ENCODE assay signal across 11 cellular contexts in genomic region chr7:152459724-152460251, GRCh38. TPM values are rescaled to one million over a fixed set of nuclear protein-coding genes. Genes with fewer than 3 reads are reported as not detected.
DNase-seq lines count a peak whose midpoint lies in the region; TF ChIP-seq lines count a peak whose summit lies in the region.
"Had no signal": no experiment of that assay in that cellular context is flagged by ENCODE, and none has a peak within 500 bp of the region (broad histone marks: within the 10 kb centered on the region; RNA-seq: fewer than 3 reads in every experiment).

No MANE protein-coding gene starts in this region.

- no peak for TF ChIP-seq CTCF in MM.1S (IDR thresholded peaks at IDR 0.05; ENCODE audit: low read length)

- no peaks in the 10 kb centered on the region for H3K9me3 ChIP-seq in MM.1S (replicated peaks; ENCODE audit: insufficient read depth, low read length)
- H3K9me3 ChIP-seq: gastrocnemius medialis, upper lobe of left lung had no signal

- DNase-seq in COLO668 (lab: John Stamatoyannopoulos, UW; ENCODE audit: unreplicated experiment) (peak; percentile 6), NCI-H1092 (lab: John Stamatoyannopoulos, UW) (peak; percentile 83), UCSD-AML1 (lab: John Stamatoyannopoulos, UW; ENCODE audit: unreplicated experiment) (peak; percentile 26), mesenteric fat pad (ENCODE audit: low spot score) (peak; percentile 57), superior temporal gyrus (ENCODE audit: extremely low spot score) (no peak), iPS-NIHi11 (ENCODE audit: low spot score) (no peak), GM19240 (ENCODE audit: insufficient read length, low spot score) (no peak), MM.1S (no peak)
- DNase-seq: activated gamma-delta T cell treated with Interleukin-2 at 50 U/mL for 16 hours had no signal

- no peak overlapping the region for H3K4me3 ChIP-seq in MM.1S (ENCODE audit: low read length)
- H3K4me3 ChIP-seq: gastrocnemius medialis, upper lobe of left lung had no signal

- no peak overlapping the region for H2AFZ ChIP-seq in MM.1S (ENCODE audit: low read length)

- no peaks in the 10 kb centered on the region for H3K9me2 ChIP-seq in MM.1S (replicated peaks; ENCODE audit: insufficient read depth, low read length)

- H3K4me2 ChIP-seq in MM.1S (ENCODE audit: low read depth, low read length), result no peak overlapping the region

- no peaks in the 10 kb centered on the region for H3K79me2 ChIP-seq in MM.1S (ENCODE audit: low read length)

- H3K27ac ChIP-seq in MM.1S (ENCODE audit: low read length), result no peak overlapping the region
- H3K27ac ChIP-seq: gastrocnemius medialis, upper lobe of left lung had no signal

- peaks cover 8% of the 10 kb centered on the region; the same call in 1 of the 2 replicates for H3F3A ChIP-seq in MM.1S (ENCODE audit: insufficient read depth, low read length)

- no peak overlapping the region for H3K9ac ChIP-seq in MM.1S (ENCODE audit: low read length)

- no peaks in the 10 kb centered on the region for H4K20me1 ChIP-seq in MM.1S (ENCODE audit: insufficient read depth, low read length)

- no peaks in the 10 kb centered on the region for H3K27me3 ChIP-seq in MM.1S (replicated peaks; ENCODE audit: insufficient read depth, low read length)
- H3K27me3 ChIP-seq: gastrocnemius medialis, upper lobe of left lung had no signal

- H3K36me3 ChIP-seq in MM.1S (replicated peaks; ENCODE audit: insufficient read depth, low read length), result no peaks in the 10 kb centered on the region
- H3K36me3 ChIP-seq: gastrocnemius medialis, upper lobe of left lung had no signal

- H3K4me1 ChIP-seq in MM.1S (ENCODE audit: low read length), result no peaks in the 10 kb centered on the region

RNA-seq across cellular contexts. Expression of gene KMT2C, which starts 24.0 kb away (rescaled TPM):
- total RNA-seq in mesenteric fat pad, result 83.4 TPM

Comparison
In these comparisons a context has a peak if more than half of its experiments do, and no peak if none do; other contexts are left out.
1. DNase-seq: peak in COLO668 (single experiment), NCI-H1092 (single experiment), UCSD-AML1 (single experiment) and mesenteric fat pad (single experiment); none in superior temporal gyrus (single experiment), iPS-NIHi11 (single experiment), GM19240 (single experiment) and MM.1S (single experiment).